In genomic region chr12:56636675-56637540, GRCh38 we compare ENCODE assay signal across 8 cellular contexts. TPM values are rescaled to one million over a fixed set of nuclear protein-coding genes. Genes with fewer than 3 reads are reported as not detected.
A peak's percentile ranks its signal among the peaks of the same experiment; 100 is the strongest.
DNase-seq lines count a peak whose midpoint lies in the region; ATAC-seq, FAIRE-seq and TF ChIP-seq lines count a peak whose summit lies in the region.

No MANE protein-coding gene starts in this region.

- H3K9me3 ChIP-seq in kidney (ENCODE audit: control insufficient read depth in 1 of 2, low read length in 2 of 2), result no peaks in the 10 kb centered on the region

- peak; percentile 92 for FAIRE-seq in kidney (lab: Jason Lieb, UNC)

- peak overlapping the region; percentile 56 to 88 for H3K4me3 ChIP-seq in kidney (ENCODE audit: low read length in 2 of 2)

- peaks cover 20 to 33% of the 10 kb centered on the region in 2 donors for H3K4me1 ChIP-seq in kidney (ENCODE audit: control insufficient read depth in 1 of 2, insufficient read depth in 1 of 2, low read depth in 1 of 2, low read length in 2 of 2)

- peaks cover 22 to 27% of the 10 kb centered on the region in 2 donors for H3K36me3 ChIP-seq in kidney (ENCODE audit: control insufficient read depth in 1 of 2, insufficient read depth in 2 of 2, low read length in 2 of 2)

- peak; percentile 100 for DNase-seq in AG09319 (ENCODE audit: extremely low read depth, low read depth)
- peak; percentile 94 for DNase-seq in NCI-H2227 treated with DMSO at 0.1 percent for 48 hours (lab: John Stamatoyannopoulos, UW)
- peak; percentile 94 to 99 for DNase-seq in cerebellar nuclear complex (lab: John Stamatoyannopoulos, UW)
- DNase-seq in kidney, result peak; percentile 99
- DNase-seq in stimulated activated CD4-positive, alpha-beta T cell treated with anti-CD3 and anti-CD28 coated beads, Interleukin-15, amount 100 ng/mL, for 48 hours (ENCODE audit: low read depth in 2 of 2), result peak; percentile 88 to 91

- intact Hi-C loops in kidney (cut with DNase I), result no loop called here

- TF ChIP-seq CTCF in AG09319 (IDR thresholded peaks at IDR 0.05; ENCODE audit: low read depth, low read length) (peak; percentile 80), kidney (IDR thresholded peaks at IDR 0.05; ENCODE audit: borderline replicate concordance, extremely low read depth, insufficient read depth) (peak; percentile 65)

- ATAC-seq in GM18909 (IDR thresholded peaks at IDR 0.05; ENCODE audit: poor library complexity, unreplicated experiment) (peak; percentile 69), HG03175 (IDR thresholded peaks at IDR 0.05; ENCODE audit: unreplicated experiment) (peak; percentile 64)
- ATAC-seq in activated CD4-positive, CD25-positive, alpha-beta regulatory T cell treated with anti-CD3 and anti-CD28 coated beads, Interleukin-2, amount 50 U/mL, for 24 hours, result peak; percentile 55 to 61

- H3K27ac ChIP-seq in kidney (ENCODE audit: low read depth in 2 of 2, low read length in 2 of 2), result peak overlapping the region; percentile 89 to 97

- peak overlapping the region in 1 of 2 donors; percentile 89 for H3K9ac ChIP-seq in kidney (ENCODE audit: low read length in 2 of 2)

RNA-seq across cellular contexts. Expression of gene BAZ2A, which starts 6.8 kb away (rescaled TPM):
- 98.6 TPM for total RNA-seq in kidney
- polyA plus RNA-seq in kidney (ENCODE audit: insufficient read depth, low read depth, low replicate concordance), result 10.5 TPM

RNA-seq across cellular contexts. Expression of gene ATP5F1B, which starts 8.9 kb away (rescaled TPM):
- 568 TPM for total RNA-seq in kidney
- 1,584 TPM for polyA plus RNA-seq in kidney (ENCODE audit: insufficient read depth, low read depth, low replicate concordance)

RNA-seq across cellular contexts. Expression of gene PTGES3, which starts 51.2 kb away (rescaled TPM):
- total RNA-seq in kidney, result 186 TPM
- 207 TPM for polyA plus RNA-seq in kidney (ENCODE audit: insufficient read depth, low read depth, low replicate concordance)

Comparison
In these comparisons a context has a peak if more than half of its experiments do, and no peak if none do; other contexts are left out.
1. Peak in every context shown above with its lines: DNase-seq, ATAC-seq, H3K4me3 ChIP-seq and H3K27ac ChIP-seq.